Comparison of ENCODE assay signal across 14 cellular contexts in the genomic region with DNA sequence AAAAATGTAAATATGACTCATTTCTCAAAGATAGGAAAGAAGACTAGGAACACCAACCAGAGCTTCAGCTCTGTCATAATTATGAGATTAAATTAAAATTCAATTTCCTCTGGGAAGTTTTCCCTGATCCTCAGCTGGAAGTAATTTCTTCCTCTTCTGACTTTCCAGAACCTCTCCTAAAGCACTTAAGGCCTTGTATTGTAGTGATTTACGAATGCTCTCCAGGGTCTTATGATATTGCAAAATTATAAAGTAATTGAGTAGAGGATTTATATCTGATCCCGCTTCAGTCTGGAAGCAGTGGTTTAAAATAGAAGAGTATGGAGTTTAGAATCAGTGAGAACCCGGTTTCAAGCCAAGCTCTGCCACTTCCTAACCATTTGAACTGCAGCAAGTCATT.
DNase-seq lines count a peak whose midpoint lies in the region; ATAC-seq and TF ChIP-seq lines count a peak whose summit lies in the region.
"Had no signal": no experiment of that assay in that cellular context is flagged by ENCODE, and none has a peak within 500 bp of the region (broad histone marks: within the 10 kb centered on the region; RNA-seq: fewer than 3 reads in every experiment).

No MANE protein-coding gene starts in this region.

- no peak overlapping the region for H3K9ac ChIP-seq in GM23248

- no peaks in the 10 kb centered on the region for H3K27me3 ChIP-seq in GM23248 (replicated peaks; ENCODE audit: insufficient read depth)
- H3K27me3 ChIP-seq in heart right ventricle = no peaks in the 10 kb centered on the region

- no peaks in the 10 kb centered on the region for H4K20me1 ChIP-seq in GM23248 (ENCODE audit: insufficient read depth)

- peak overlapping the region; percentile 3 for H3K4me2 ChIP-seq in GM23248 (ENCODE audit: unreplicated experiment)

- H3K27ac ChIP-seq in GM23248 (no peak overlapping the region), epithelial cell of prostate (peak overlapping the region; percentile 68), heart right ventricle (no peak overlapping the region)
- H3K27ac ChIP-seq: lower lobe of right lung had no signal

- H3K4me3 ChIP-seq in GM23248 (no peak overlapping the region), heart right ventricle (no peak overlapping the region)
- H3K4me3 ChIP-seq: lower lobe of right lung had no signal

- no peak for DNase-seq in GM23248
- no peak for DNase-seq in epithelial cell of prostate (ENCODE audit: low read depth, low spot score)
- no peak for DNase-seq in CD1c-positive myeloid dendritic cell (ENCODE audit: extremely low spot score)
- DNase-seq in NCI-H69 (lab: John Stamatoyannopoulos, UW) = no peak
- no peak for DNase-seq in heart right ventricle
- DNase-seq: Caco-2; erythroblast; hypothalamus; lower lobe of right lung; RPMI8226; stimulated activated CD4-positive, alpha-beta T cell treated with anti-CD3 and anti-CD28 coated beads, Interleukin-12 subunit alpha, Interleukin-12 subunit beta, amount 100 ng/mL, for 4 hours had no signal

- 6 to 12% methylated on average over 3 of the region's 3 CpGs for WGBS in GM23248 (ENCODE audit: low coverage in 1 of 2, low lambda C conversion rate in 2 of 2, missing lambda C conversion rate in 2 of 2), 2 experiments
- WGBS in heart right ventricle, 2 donors = 74 to 85% methylated on average over 3 of the region's 3 CpGs

- TF ChIP-seq CTCF in heart right ventricle (IDR thresholded peaks at IDR 0.05) = no peak

- H3K4me1 ChIP-seq in GM23248 (ENCODE audit: insufficient read depth) (peaks cover 21% of the 10 kb centered on the region; the same call in 1 of the 2 replicates), heart right ventricle (no peaks in the 10 kb centered on the region)
- H3K4me1 ChIP-seq: Caco-2, lower lobe of right lung had no signal

- H3K9me2 ChIP-seq in GM23248 (ENCODE audit: insufficient read depth) = no peaks in the 10 kb centered on the region; the same call in 1 of the 2 replicates

- no peaks in the 10 kb centered on the region for H3K36me3 ChIP-seq in GM23248 (ENCODE audit: low read depth)
- no peaks in the 10 kb centered on the region for H3K36me3 ChIP-seq in heart right ventricle
- H3K36me3 ChIP-seq: lower lobe of right lung had no signal

- in situ Hi-C loops in GM23248 (cut with MboI) = no loop called here

- intact Hi-C loops in heart right ventricle (cut with DNase I) = no loop called here

- ATAC-seq in GM19035 (IDR thresholded peaks at IDR 0.05; ENCODE audit: unreplicated experiment) (peak; percentile 12), HG03159 (IDR thresholded peaks at IDR 0.05; ENCODE audit: unreplicated experiment) (peak; percentile 10), heart right ventricle (no peak)
- ATAC-seq in activated CD4-positive, CD25-positive, alpha-beta regulatory T cell treated with anti-CD3 and anti-CD28 coated beads, Interleukin-2, amount 50 U/mL, for 24 hours = no peak
- ATAC-seq: lower lobe of right lung had no signal

- H3K9me3 ChIP-seq in GM23248 (ENCODE audit: low read depth) = no peaks in the 10 kb centered on the region
- peaks cover 0 to 3% (median 0%) of the 10 kb centered on the region in 11 donors for H3K9me3 ChIP-seq in heart right ventricle
- H3K9me3 ChIP-seq: Caco-2, lower lobe of right lung had no signal

- 0 out of 2 replicates have a peak overlapping the region, but pooled peaks have one; percentile 10 for H2AFZ ChIP-seq in GM23248

- no peaks in the 10 kb centered on the region for H3K79me2 ChIP-seq in GM23248 (ENCODE audit: insufficient read depth)

- no peaks in the 10 kb centered on the region for H3F3A ChIP-seq in GM23248 (ENCODE audit: insufficient read depth)

Comparison
In these comparisons a context has a peak if more than half of its experiments do, and no peak if none do; other contexts are left out.
1. ATAC-seq: peak in GM19035 (single experiment) and HG03159 (single experiment); none in activated CD4-positive, CD25-positive, alpha-beta regulatory T cell treated with anti-CD3 and anti-CD28 coated beads, Interleukin-2, amount 50 U/mL, for 24 hours (0 of 2) and heart right ventricle (0 of 8).